Comparison of ENCODE assay signal across 12 cellular contexts in genomic region chr1:179083533-179083932, GRCh38. TPM values are rescaled to one million over a fixed set of nuclear protein-coding genes. Genes with fewer than 3 reads are reported as not detected.
DNase-seq lines count a peak whose midpoint lies in the region; ATAC-seq and TF ChIP-seq lines count a peak whose summit lies in the region.
"Had no signal": no experiment of that assay in that cellular context is flagged by ENCODE, and none has a peak within 500 bp of the region (broad histone marks: within the 10 kb centered on the region; RNA-seq: fewer than 3 reads in every experiment).

No MANE protein-coding gene starts in this region.

- H3K4me3 Mint-ChIP-seq in naive B cell, result peak overlapping the region; percentile 12 to 97 (median 94)

- H3K4me1 ChIP-seq in DOHH2 (ENCODE audit: control insufficient read depth, low read length) (peaks cover 66% of the 10 kb centered on the region), gastroesophageal sphincter (peaks cover 0 to 51% (median 13%) of the 10 kb centered on the region in 3 donors), gastrocnemius medialis (peaks cover 17 to 18% of the 10 kb centered on the region in 2 donors), adrenal gland (replicated peaks in 1 of 2) (peaks cover 6 to 17% of the 10 kb centered on the region in 2 donors)

- TF ChIP-seq EP300 in gastroesophageal sphincter (IDR thresholded peaks at IDR 0.05), result no peak

- H3K9me2 ChIP-seq in DOHH2 (replicated peaks; ENCODE audit: control insufficient read depth, low read length), result no peaks in the 10 kb centered on the region

- H3K9me3 Mint-ChIP-seq in naive B cell, result no peaks in the 10 kb centered on the region

- 86 to 89% methylated on average over 1 to 3 of the region's 8 CpGs for WGBS in gastroesophageal sphincter (ENCODE audit: low coverage in 1 of 2), 2 donors
- 54 to 83% (median 63%) methylated on average over 4 to 8 of the region's 8 CpGs for WGBS in adrenal gland, 4 donors

- peak overlapping the region; percentile 98 for H3K4me2 ChIP-seq in DOHH2 (ENCODE audit: low read length)

- peaks cover under 1 to 5% of the 10 kb centered on the region in 2 donors for H3K36me3 Mint-ChIP-seq in naive B cell

- intact Hi-C loops in gastrocnemius medialis (cut with DNase I; ENCODE audit: low total_unique reads), result loop anchor here (10.0 kb wide), 1 partner anchor 549 kb away; no protein-coding TSS in a partner anchor
- intact Hi-C loops in adrenal gland (cut with DNase I), result loop anchor here (5.0 to 10.0 kb wide), 3 partner anchors 109 to 281 kb away; partner anchors contain the start of genes AXDND1 (in 1 of the 2) and SOAT1 (in 1 of the 2)

- in situ Hi-C loops in gastrocnemius medialis (cut with MboI; ENCODE audit: low sequenced_read_pairs in 4 of 4), result loop anchor here in 1 of 4 donors (5.0 to 25.0 kb wide), 2 partner anchors 284 to 729 kb away; partner anchors contain the start of gene AXDND1

- H3K9me3 ChIP-seq in DOHH2 (ENCODE audit: control insufficient read depth, insufficient read depth, low read length) (no peaks in the 10 kb centered on the region), gastroesophageal sphincter (no peaks in the 10 kb centered on the region), gastrocnemius medialis (no peaks in the 10 kb centered on the region), adrenal gland (replicated peaks in 1 of 3) (no peaks in the 10 kb centered on the region)
- H3K9me3 ChIP-seq: neutrophil had no signal

- peak; percentile 16 for ATAC-seq in GM19395 (IDR thresholded peaks at IDR 0.05; ENCODE audit: unreplicated experiment)
- ATAC-seq in naive B cell (ENCODE audit: low read depth in 2 of 2), result peak in 1 of 2 donors; percentile 10
- ATAC-seq in gastroesophageal sphincter, result no peak
- no peak for ATAC-seq in gastrocnemius medialis

- H3K4me3 ChIP-seq in DOHH2 (ENCODE audit: low read length) (peak overlapping the region; percentile 81), gastroesophageal sphincter (no peak overlapping the region), gastrocnemius medialis (peak overlapping the region in 1 of 4 donors; percentile 81), adrenal gland (no peak overlapping the region)

- H3K27ac ChIP-seq in DOHH2 (ENCODE audit: low read depth, low read length), result peak overlapping the region; percentile 83
- peak overlapping the region; percentile 85 for H3K27ac ChIP-seq in VCaP
- H3K27ac ChIP-seq in gastroesophageal sphincter, result no peak overlapping the region
- no peak overlapping the region for H3K27ac ChIP-seq in gastrocnemius medialis
- H3K27ac ChIP-seq in adrenal gland, result no peak overlapping the region

- TF ChIP-seq CTCF in DOHH2 (IDR thresholded peaks at IDR 0.05; ENCODE audit: low read depth, low read length, poor library complexity, severe bottlenecking) (no peak), VCaP (conservative IDR thresholded peaks at IDR 0.05) (no peak), gastroesophageal sphincter (IDR thresholded peaks at IDR 0.05) (no peak), gastrocnemius medialis (IDR thresholded peaks at IDR 0.05 in 4 of 5, conservative IDR thresholded peaks at IDR 0.05 in 1 of 5) (no peak), adrenal gland (IDR thresholded peaks at IDR 0.05) (no peak)

- H3K36me3 ChIP-seq in DOHH2 (ENCODE audit: control insufficient read depth, low read length) (peaks cover 57% of the 10 kb centered on the region), gastroesophageal sphincter (peaks cover 0 to 34% of the 10 kb centered on the region in 2 donors), gastrocnemius medialis (peaks cover 0 to 25% of the 10 kb centered on the region in 2 donors), adrenal gland (replicated peaks in 1 of 2) (peaks cover 0 to 3% of the 10 kb centered on the region in 2 donors)

- H3K27me3 Mint-ChIP-seq in naive B cell, result no peaks in the 10 kb centered on the region

- H3K27me3 ChIP-seq in DOHH2 (ENCODE audit: control insufficient read depth, low read length) (no peaks in the 10 kb centered on the region), gastroesophageal sphincter (no peaks in the 10 kb centered on the region), gastrocnemius medialis (no peaks in the 10 kb centered on the region), adrenal gland (no peaks in the 10 kb centered on the region)
- H3K27me3 ChIP-seq: neutrophil had no signal

- peaks cover 3% of the 10 kb centered on the region for H3F3A ChIP-seq in DOHH2 (ENCODE audit: control insufficient read depth, insufficient read depth)

- H3K4me1 Mint-ChIP-seq in naive B cell, result peaks cover 23 to 57% (median 42%) of the 10 kb centered on the region in 3 donors

- H4K20me1 ChIP-seq in DOHH2 (ENCODE audit: control insufficient read depth, insufficient read depth, low read depth, low read length), result 0 out of 2 replicates have a peak, but pooled peaks cover 10% of the 10 kb centered on the region

- peak; percentile 46 for DNase-seq in naive B cell
- no peak for DNase-seq in activated CD4-positive, CD25-positive, alpha-beta regulatory T cell treated with anti-CD3 and anti-CD28 coated beads, Interleukin-2, amount 50 U/mL, for 72 hours
- DNase-seq in gastrocnemius medialis, result no peak
- no peak for DNase-seq in adrenal gland
- DNase-seq: GOT3, hippocampal formation, NCI-H524 treated with DMSO at 0.1 percent for 48 hours had no signal

- no peak for TF ChIP-seq POLR2A in gastroesophageal sphincter (IDR thresholded peaks at IDR 0.05)
- no peak for TF ChIP-seq POLR2A in gastrocnemius medialis (IDR thresholded peaks at IDR 0.05)
- TF ChIP-seq POLR2A in adrenal gland (IDR thresholded peaks at IDR 0.05), result no peak

- H3K27ac Mint-ChIP-seq in naive B cell, result peak overlapping the region; percentile 69 to 99 (median 98)

- peaks cover 72% of the 10 kb centered on the region for H3K79me2 ChIP-seq in DOHH2 (ENCODE audit: control insufficient read depth, low read length)

RNA-seq across cellular contexts. Expression of gene TOR3A, which starts 1.7 kb away (rescaled TPM):
- 10 to 100 TPM; 54.6 to 75.3 (median 59.3) TPM for polyA plus RNA-seq in naive B cell (ENCODE audit: low read depth in 6 of 6)
- total RNA-seq in gastroesophageal sphincter, result 10 to 100 TPM; 17.8 to 40.5 (median 31.4) TPM
- total RNA-seq in gastrocnemius medialis, result 10 to 100 TPM; 19.2 to 78.6 (median 29.0) TPM
- 10 to 100 TPM; 19.0 to 53.5 (median 25.0) TPM for total RNA-seq in adrenal gland
- 10 to 100 TPM in 2 of 3 donors, 1 to 10 TPM in 1; 6.8 to 17.8 (median 11.8) TPM for polyA plus RNA-seq in adrenal gland

RNA-seq across cellular contexts. Expression of gene FAM20B, which starts 57.8 kb away (rescaled TPM):
- polyA plus RNA-seq in naive B cell (ENCODE audit: low read depth in 6 of 6) (10 to 100 TPM in 2 of 6 donors, 1 to 10 TPM in 4; 6.2 to 13.2 (median 8.6) TPM), adrenal gland (10 to 100 TPM; 15.4 to 42.8 (median 18.5) TPM)
- total RNA-seq in gastroesophageal sphincter (10 to 100 TPM; 58.8 to 78.3 (median 76.5) TPM), gastrocnemius medialis (10 to 100 TPM; 19.7 to 43.7 (median 32.6) TPM), adrenal gland (10 to 100 TPM; 26.8 to 69.9 (median 42.1) TPM)

Comparison
In these comparisons a context has a peak if more than half of its experiments do, and no peak if none do; other contexts are left out.
1. H3K27ac ChIP-seq: peak in DOHH2 (single experiment) and VCaP (single experiment); none in gastroesophageal sphincter (0 of 4), gastrocnemius medialis (0 of 4) and adrenal gland (0 of 5).